8 cellular contexts compared by ENCODE assay signal in the genomic region with DNA sequence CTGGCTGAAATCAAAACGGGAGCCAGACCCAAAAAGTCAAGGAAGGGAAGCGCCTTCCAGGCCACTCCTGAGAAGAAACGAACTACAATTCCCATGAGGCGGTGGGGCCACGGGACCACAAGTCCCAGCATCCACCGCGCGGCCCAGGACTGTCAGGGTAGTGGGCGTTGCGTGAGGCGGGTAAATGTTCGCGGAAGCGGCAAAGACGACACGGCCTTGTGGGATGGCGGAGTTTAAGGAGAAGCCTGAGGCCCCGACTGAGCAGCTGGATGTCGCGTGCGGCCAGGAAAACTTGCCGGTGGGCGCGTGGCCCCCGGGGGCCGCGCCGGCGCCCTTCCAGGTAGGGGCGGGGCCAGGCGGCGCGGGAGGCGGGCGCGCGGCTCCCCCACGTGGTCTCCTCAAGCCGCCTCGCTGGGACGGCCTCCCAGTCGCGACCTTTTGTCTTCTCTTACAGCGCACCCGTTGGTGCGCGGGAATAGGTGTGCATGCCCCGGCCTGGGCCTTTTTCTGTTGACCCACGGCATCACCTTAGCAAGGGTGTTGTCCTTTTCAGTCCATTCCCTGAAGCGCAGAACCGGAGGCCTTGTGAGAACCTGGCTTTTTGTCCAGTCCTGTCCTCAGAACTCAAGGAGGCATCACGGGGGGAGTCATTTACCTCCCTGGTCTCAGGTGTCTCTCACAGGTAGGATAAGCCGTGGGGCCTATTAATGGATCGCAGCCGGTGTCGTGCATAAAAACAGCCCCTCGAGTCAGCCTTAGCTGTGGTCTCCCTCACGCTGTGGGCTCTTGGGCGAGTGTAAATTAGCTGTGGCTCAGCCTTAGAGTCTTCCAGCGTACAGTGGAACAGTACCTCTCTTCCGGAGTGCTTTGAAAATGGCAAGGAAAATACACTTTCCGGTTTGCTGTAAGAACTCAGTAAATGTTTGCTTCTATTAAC. TPM values are rescaled to one million over a fixed set of nuclear protein-coding genes. Genes with fewer than 3 reads are reported as not detected.
DNase-seq lines count a peak whose midpoint lies in the region; ATAC-seq and TF ChIP-seq lines count a peak whose summit lies in the region.

SETMAR (plus strand) TSS at position 183 of the 937 bp plus-strand sequence; CDS start at position 185, 2 bp downstream.

- no peaks in the 10 kb centered on the region for H4K20me1 ChIP-seq in PC-9 (ENCODE audit: insufficient read depth)

- peak; percentile 93 for DNase-seq in DMS 273 (lab: John Stamatoyannopoulos, UW; ENCODE audit: unreplicated experiment)
- peak; percentile 58 to 76 for DNase-seq in PC-9
- peak; percentile 85 for DNase-seq in activated T-cell treated with anti-CD3 and anti-CD28 coated beads, Interleukin-2, amount 50 U/mL, for 1 hour
- peak; percentile 87 to 91 for DNase-seq in erythroblast (lab: John Stamatoyannopoulos, UW)
- DNase-seq in stimulated activated CD8-positive, alpha-beta memory T cell treated with anti-CD3 and anti-CD28 coated beads, Interleukin-7, amount 100 ng/mL, for 1 hour (ENCODE audit: low read depth in 2 of 2): peak; percentile 58 to 63

- H3K4me3 ChIP-seq in HUES64 (ENCODE audit: low read length) (peak within 1 kb of the TSS; percentile 77), PC-9 (peak within 1 kb of the TSS; percentile 70), mucosa of stomach (ENCODE audit: low read length) (peak within 1 kb of the TSS; percentile 70)

- TF ChIP-seq POLR2A in erythroblast (IDR thresholded peaks at IDR 0.05; ENCODE audit: low read length): peak; percentile 82

- intact Hi-C loops in PC-9 (cut with micrococcal nuclease; ENCODE audit: unreplicated experiment): no loop called here

- H3K4me1 ChIP-seq in HUES64 (ENCODE audit: insufficient read depth, low read length) (peaks cover 13% of the 10 kb centered on the region), PC-9 (replicated peaks; ENCODE audit: insufficient read depth) (no peaks in the 10 kb centered on the region), mucosa of stomach (ENCODE audit: control insufficient read depth, insufficient read depth, low read length) (peaks cover 5% of the 10 kb centered on the region)

- H3K27me3 ChIP-seq in HUES64 (ENCODE audit: insufficient read depth, low read length) (no peaks in the 10 kb centered on the region), PC-9 (ENCODE audit: insufficient read depth, low read depth) (no peaks in the 10 kb centered on the region), mucosa of stomach (ENCODE audit: control insufficient read depth, insufficient read depth, low read length) (no peaks in the 10 kb centered on the region)

- BruUV-seq in PC-9 (replicated peaks; lab: Mats Ljungman, UMichigan): no TSS peak

- no peaks in the 10 kb centered on the region for H3F3A ChIP-seq in PC-9 (ENCODE audit: insufficient read depth, low read depth)

- 4% methylated on average over 62 of the region's 62 CpGs for WGBS in HUES64

- POLR2A ChIA-PET in PC-9 (lab: Charles Lee; ENCODE audit: unreplicated experiment): interaction anchor here (0.6 kb wide), 1 partner anchor 114 kb away, joined by 16 read pairs; no protein-coding TSS in a partner anchor

- H3K9me3 ChIP-seq in HUES64 (ENCODE audit: insufficient read depth, low read depth, low read length): no peaks in the 10 kb centered on the region
- no peaks in the 10 kb centered on the region for H3K9me3 ChIP-seq in PC-9 (ENCODE audit: insufficient read depth, low read depth)
- H3K9me3 ChIP-seq in mucosa of stomach (ENCODE audit: control insufficient read depth, low read length): no peaks in the 10 kb centered on the region

- peak; percentile 98 for ATAC-seq in GM21515 (IDR thresholded peaks at IDR 0.05; ENCODE audit: unreplicated experiment)

- peak within 1 kb of the TSS; percentile 77 for H3K27ac ChIP-seq in HUES64 (ENCODE audit: low read depth, low read length)
- peak within 1 kb of the TSS; percentile 50; the same call in 1 of the 2 replicates for H3K27ac ChIP-seq in PC-9

- peak within 1 kb of the TSS; percentile 86 for H2AFZ ChIP-seq in PC-9

- no peaks in the 10 kb centered on the region for H3K9me2 ChIP-seq in PC-9 (ENCODE audit: insufficient read depth)

- CTCF ChIA-PET in PC-9 (lab: Charles Lee): no interaction called here

- peak within 1 kb of the TSS; percentile 86 for H3K4me2 ChIP-seq in PC-9

- H3K9ac ChIP-seq in HUES64 (ENCODE audit: low read depth, low read length) (peak within 1 kb of the TSS; percentile 90), mucosa of stomach (ENCODE audit: low read length) (peak within 1 kb of the TSS; percentile 77)

- no peak for TF ChIP-seq CTCF in PC-9 (conservative IDR thresholded peaks at IDR 0.05)

- peaks cover 5% of the 10 kb centered on the region; the same call in 1 of the 2 replicates for H3K79me2 ChIP-seq in PC-9 (ENCODE audit: low read depth)

- H3K36me3 ChIP-seq in HUES64 (ENCODE audit: insufficient read depth, low read length) (peaks cover 13% of the 10 kb centered on the region), PC-9 (ENCODE audit: low read depth) (no peaks in the 10 kb centered on the region), mucosa of stomach (ENCODE audit: control insufficient read depth, insufficient read depth, low read length) (no peaks in the 10 kb centered on the region)

RNA-seq across cellular contexts. Expression of gene SETMAR, which starts in this region (rescaled TPM):
- 26.1 TPM for polyA plus RNA-seq in HUES64 (2013, experiment 1 of 2)
- polyA plus RNA-seq in HUES64 (2013, experiment 2 of 2): 26.7 TPM
- total RNA-seq in PC-9 (2021): 4.9 and 7.6 TPM in 2 replicates

Comparison
In these comparisons a context has a peak if more than half of its experiments do, and no peak if none do; other contexts are left out.
1. Peak in every context shown above with its lines: DNase-seq, ATAC-seq, H3K4me3 ChIP-seq and H3K27ac ChIP-seq.